Comparison of ENCODE assay signal across 8 cellular contexts in genomic region chr7:17530741-17531417, GRCh38.
DNase-seq lines count a peak whose midpoint lies in the region; ATAC-seq and TF ChIP-seq lines count a peak whose summit lies in the region.

No MANE protein-coding gene starts in this region.

- H2BK5ac ChIP-seq in mesenchymal stem cell (ENCODE audit: low read depth, low read length, poor library complexity, severe bottlenecking): no peak overlapping the region

- H4K8ac ChIP-seq in mesenchymal stem cell (ENCODE audit: low read length): no peak overlapping the region

- H3K36me3 ChIP-seq in mesenchymal stem cell (ENCODE audit: control insufficient read depth in 1 of 2, insufficient read depth in 2 of 2, low read depth in 1 of 2, low read length in 2 of 2): no peaks in the 10 kb centered on the region
- no peaks in the 10 kb centered on the region for H3K36me3 ChIP-seq in aorta (ENCODE audit: control insufficient read depth in 1 of 2, insufficient read depth in 2 of 2, low read length in 1 of 2)

- no peaks in the 10 kb centered on the region for H3K9me3 ChIP-seq in mesenchymal stem cell (ENCODE audit: control insufficient read depth, low read length)
- no peaks in the 10 kb centered on the region for H3K9me3 ChIP-seq in aorta (ENCODE audit: control insufficient read depth, low read length)

- H3K4me2 ChIP-seq in mesenchymal stem cell (ENCODE audit: low read length, poor library complexity, severe bottlenecking): no peak overlapping the region

- no peaks in the 10 kb centered on the region for H3K27me3 ChIP-seq in mesenchymal stem cell (ENCODE audit: control insufficient read depth in 1 of 2, insufficient read depth in 1 of 2, low read length in 2 of 2)
- no peaks in the 10 kb centered on the region for H3K27me3 ChIP-seq in aorta (ENCODE audit: control insufficient read depth in 1 of 2, insufficient read depth in 2 of 2, low read length in 1 of 2)

- WGBS in mesenchymal stem cell: 63% methylated on average over 2 of the region's 5 CpGs
- 70% methylated on average over 5 of the region's 5 CpGs for WGBS in lower leg skin, 2 donors
- WGBS in aorta, 2 donors: 78 to 81% methylated on average over 5 of the region's 5 CpGs

- H3K14ac ChIP-seq in mesenchymal stem cell (ENCODE audit: low read length in 2 of 2): no peak overlapping the region

- H3K18ac ChIP-seq in mesenchymal stem cell (ENCODE audit: low read depth in 1 of 2, low read length in 2 of 2): peak overlapping the region; percentile 61 to 85

- H3K27ac ChIP-seq in VCaP: no peak overlapping the region
- H3K27ac ChIP-seq in mesenchymal stem cell (ENCODE audit: low read length, poor library complexity, severe bottlenecking): peak overlapping the region; percentile 55
- H3K27ac ChIP-seq in aorta (ENCODE audit: low read depth in 1 of 2, low read length in 2 of 2): no peak overlapping the region

- no peak overlapping the region for H2BK120ac ChIP-seq in mesenchymal stem cell (ENCODE audit: low read depth, low read length)

- H3K4me3 ChIP-seq in mesenchymal stem cell (ENCODE audit: insufficient read depth in 1 of 2, low read depth in 1 of 2, low read length in 2 of 2) (no peak overlapping the region), lower leg skin (ENCODE audit: low read depth, poor library complexity, severe bottlenecking) (no peak overlapping the region), aorta (ENCODE audit: low read length in 2 of 2) (no peak overlapping the region)

- H4K91ac ChIP-seq in mesenchymal stem cell (ENCODE audit: low read length): no peak overlapping the region

- peaks cover 9% of the 10 kb centered on the region for H3K79me1 ChIP-seq in mesenchymal stem cell (replicated peaks; ENCODE audit: low read length, poor library complexity, severe bottlenecking)

- H3K4me1 ChIP-seq in mesenchymal stem cell (ENCODE audit: control insufficient read depth, insufficient read depth, low read depth, low read length) (peaks cover 2% of the 10 kb centered on the region), aorta (ENCODE audit: control insufficient read depth in 1 of 2, insufficient read depth in 2 of 2, low read length in 2 of 2) (no peaks in the 10 kb centered on the region)

- peak overlapping the region in 1 of 2 experiments; percentile 85 for H2BK12ac ChIP-seq in mesenchymal stem cell (ENCODE audit: low read length in 2 of 2)

- intact Hi-C loops in lower leg skin (cut with DNase I; ENCODE audit: low total_unique reads): no loop called here
- intact Hi-C loops in aorta (cut with DNase I): loop anchor here in 1 of 2 donors (10.0 kb wide), 1 partner anchor 114 kb away; no protein-coding TSS in a partner anchor

- no peak overlapping the region for H2BK15ac ChIP-seq in mesenchymal stem cell (ENCODE audit: low read depth, poor library complexity, severe bottlenecking)

- H2AFZ ChIP-seq in mesenchymal stem cell (ENCODE audit: low read depth, low read length): no peak overlapping the region

- TF ChIP-seq POLR2A in lower leg skin (IDR thresholded peaks at IDR 0.05): no peak

- H2AK5ac ChIP-seq in mesenchymal stem cell (ENCODE audit: low read length, severe bottlenecking): peak overlapping the region; percentile 31

- no peak overlapping the region for H3K9ac ChIP-seq in mesenchymal stem cell (ENCODE audit: low read length)

- H3K4ac ChIP-seq in mesenchymal stem cell (ENCODE audit: low read depth in 1 of 2, low read length in 2 of 2): peak overlapping the region; percentile 9 to 85

- ATAC-seq in HG03039 (IDR thresholded peaks at IDR 0.05; ENCODE audit: unreplicated experiment): peak; percentile 70
- no peak for ATAC-seq in aorta (ENCODE audit: low FRiP score)
- no peak for ATAC-seq in HG02970 (IDR thresholded peaks at IDR 0.05; ENCODE audit: low FRiP score, unreplicated experiment)

- no peak overlapping the region for H3K23ac ChIP-seq in mesenchymal stem cell (ENCODE audit: low read length in 2 of 2)

- TF ChIP-seq CTCF in VCaP (conservative IDR thresholded peaks at IDR 0.05) (peak; percentile 66), lower leg skin (IDR thresholded peaks at IDR 0.05) (no peak)

- DNase-seq in NOMO-1 (lab: John Stamatoyannopoulos, UW; ENCODE audit: unreplicated experiment in 2 of 2): peak; percentile 3 to 28
- no peak for DNase-seq in NOMO-1 treated with dmso at 0.1 percent for 144 hours (lab: John Stamatoyannopoulos, UW; ENCODE audit: unreplicated experiment)
- no peak for DNase-seq in mesenchymal stem cell
- DNase-seq in lower leg skin (ENCODE audit: low spot score in 2 of 2): no peak
- DNase-seq in aorta: no peak

Comparison
In these comparisons a context has a peak if more than half of its experiments do, and no peak if none do; other contexts are left out.
1. DNase-seq: peak in NOMO-1 (2 of 2); none in NOMO-1 treated with dmso at 0.1 percent for 144 hours (single experiment), mesenchymal stem cell (single experiment), lower leg skin (0 of 2) and aorta (0 of 2).